Comparison of ENCODE assay signal across 19 cellular contexts in the genomic region with DNA sequence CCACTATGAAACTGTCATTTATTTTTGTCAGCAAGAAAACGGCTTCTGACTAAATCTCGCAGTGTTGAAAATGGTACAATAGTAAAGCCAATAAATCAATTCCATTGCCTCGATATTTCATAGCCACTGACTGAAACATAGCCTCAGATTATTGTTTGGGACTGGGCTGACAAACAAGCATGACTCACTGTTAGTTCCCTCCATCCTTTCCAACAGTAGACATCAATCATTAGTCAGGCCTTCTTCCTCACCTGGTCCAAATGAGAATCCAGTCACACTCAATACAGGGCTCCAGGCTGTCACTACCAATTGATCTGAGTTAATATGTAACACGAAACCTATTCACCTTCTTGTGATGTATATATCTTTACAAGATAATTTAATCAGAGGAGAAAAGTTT.
DNase-seq lines count a peak whose midpoint lies in the region; FAIRE-seq and TF ChIP-seq lines count a peak whose summit lies in the region.
"Had no signal": no experiment of that assay in that cellular context is flagged by ENCODE, and none has a peak within 500 bp of the region (broad histone marks: within the 10 kb centered on the region; RNA-seq: fewer than 3 reads in every experiment).

No MANE protein-coding gene starts in this region.

- no peaks in the 10 kb centered on the region for H3K36me3 ChIP-seq in osteoblast (ENCODE audit: insufficient read depth, low read length)
- H3K36me3 ChIP-seq: HAP-1 had no signal

- no peaks in the 10 kb centered on the region for H3K4me1 Mint-ChIP-seq in type B pancreatic cell (ENCODE audit: unreplicated experiment)
- H3K4me1 Mint-ChIP-seq: CD14-positive monocyte had no signal

- H2AFZ ChIP-seq in osteoblast (ENCODE audit: low read length): no peak overlapping the region

- H4K20me1 ChIP-seq in osteoblast (ENCODE audit: insufficient read depth, low read length): no peaks in the 10 kb centered on the region

- H3K4me2 ChIP-seq in osteoblast (ENCODE audit: insufficient read depth, low read length): no peak overlapping the region
- H3K4me2 ChIP-seq: A549 had no signal

- no peak overlapping the region for H3K27ac ChIP-seq in substantia nigra (ENCODE audit: low read depth, low read length, poor library complexity, severe bottlenecking)
- H3K27ac ChIP-seq in osteoblast (ENCODE audit: low read depth, low read length): no peak overlapping the region
- H3K27ac ChIP-seq: A549 had no signal

- H3K9me3 ChIP-seq in osteoblast (ENCODE audit: low read depth, low read length): no peaks in the 10 kb centered on the region
- H3K9me3 ChIP-seq: A549, Caco-2, HAP-1 had no signal

- TF ChIP-seq CTCF in epithelial cell of esophagus (IDR thresholded peaks at IDR 0.05; ENCODE audit: insufficient read depth, low read depth, low read length, missing control alignments): no peak
- TF ChIP-seq CTCF in osteoblast (IDR thresholded peaks at IDR 0.05; ENCODE audit: extremely low read depth, low read depth, low read length): no peak
- TF ChIP-seq CTCF in type B pancreatic cell (conservative IDR thresholded peaks at IDR 0.05): no peak

- H3K4me3 ChIP-seq in epithelial cell of esophagus (ENCODE audit: low read length) (no peak overlapping the region), osteoblast (ENCODE audit: insufficient read depth, low read length) (no peak overlapping the region)
- H3K4me3 ChIP-seq: A549, HAP-1 had no signal

- TF ChIP-seq POLR2A in GM12891 (IDR thresholded peaks at IDR 0.05; ENCODE audit: low read depth, low read length): no peak

- DNase-seq in DMS53 (lab: John Stamatoyannopoulos, UW) (peak; percentile 62), GM12891 (ENCODE audit: insufficient read length, low spot score) (no peak), NCI-H69 (lab: John Stamatoyannopoulos, UW) (peak; percentile 27), epithelial cell of esophagus (ENCODE audit: low read depth) (peak; percentile 1), substantia nigra (lab: John Stamatoyannopoulos, UW) (no peak), osteoblast (ENCODE audit: insufficient read length, low spot score, missing footprints) (no peak), type B pancreatic cell (ENCODE audit: extremely low spot score, unreplicated experiment) (no peak)
- DNase-seq: Caco-2; CD8-positive, alpha-beta T cell; DMS79 treated with DMSO at 0.1 percent for 48 hours; EL; HFFc6 had no signal

- no peaks in the 10 kb centered on the region for H3K79me2 ChIP-seq in osteoblast (ENCODE audit: insufficient read depth, low read length)

- H3K27me3 ChIP-seq in osteoblast (ENCODE audit: insufficient read depth, low read length): no peaks in the 10 kb centered on the region

- H3K9me3 Mint-ChIP-seq in type B pancreatic cell: no peaks in the 10 kb centered on the region
- H3K9me3 Mint-ChIP-seq: CD8-positive, alpha-beta T cell had no signal

- H3K4me3 Mint-ChIP-seq in type B pancreatic cell: no peak overlapping the region
- H3K4me3 Mint-ChIP-seq: CD14-positive monocyte; CD8-positive, alpha-beta T cell; HFFc6 had no signal

- no peaks in the 10 kb centered on the region for H3K36me3 Mint-ChIP-seq in type B pancreatic cell
- H3K36me3 Mint-ChIP-seq: CD14-positive monocyte; CD8-positive, alpha-beta T cell had no signal

- peaks cover 3% of the 10 kb centered on the region for H3K27me3 Mint-ChIP-seq in type B pancreatic cell

- no peak overlapping the region for H3K27ac Mint-ChIP-seq in type B pancreatic cell
- H3K27ac Mint-ChIP-seq: CD8-positive, alpha-beta T cell; HFFc6 had no signal

- no peaks in the 10 kb centered on the region for H3K4me1 ChIP-seq in osteoblast (ENCODE audit: insufficient read depth, low read length)
- H3K4me1 ChIP-seq: A549, Caco-2 had no signal

- peak; percentile 13 for FAIRE-seq in GM12891 (lab: Jason Lieb, UNC)
- FAIRE-seq: A549, G401.6, GM12892, GM19239, H1 had no signal

TF ChIP-seq in GM12891, 5 proteins besides CTCF, POLR2A, EP300 and RAD21:
- TF ChIP-seq SPI1 (IDR thresholded peaks at IDR 0.05; ENCODE audit: low read depth, low read length) (no peak), TAF1 (IDR thresholded peaks at IDR 0.05; ENCODE audit: low read depth, low read length) (no peak), PAX5 (IDR thresholded peaks at IDR 0.05; ENCODE audit: insufficient read depth, low read length, severe bottlenecking) (no peak), POU2F2 (IDR thresholded peaks at IDR 0.05; ENCODE audit: low read depth, low read length) (no peak)
TF ChIP-seq in GM12891: peak in this region for 0.

Comparison
In these comparisons a context has a peak if more than half of its experiments do, and no peak if none do; other contexts are left out.
1. DNase-seq: peak in DMS53 (single experiment), NCI-H69 (single experiment) and epithelial cell of esophagus (single experiment); none in GM12891 (single experiment), substantia nigra (0 of 49), osteoblast (single experiment) and type B pancreatic cell (single experiment).